ENCODE assay signal across 14 cellular contexts in the genomic region with DNA sequence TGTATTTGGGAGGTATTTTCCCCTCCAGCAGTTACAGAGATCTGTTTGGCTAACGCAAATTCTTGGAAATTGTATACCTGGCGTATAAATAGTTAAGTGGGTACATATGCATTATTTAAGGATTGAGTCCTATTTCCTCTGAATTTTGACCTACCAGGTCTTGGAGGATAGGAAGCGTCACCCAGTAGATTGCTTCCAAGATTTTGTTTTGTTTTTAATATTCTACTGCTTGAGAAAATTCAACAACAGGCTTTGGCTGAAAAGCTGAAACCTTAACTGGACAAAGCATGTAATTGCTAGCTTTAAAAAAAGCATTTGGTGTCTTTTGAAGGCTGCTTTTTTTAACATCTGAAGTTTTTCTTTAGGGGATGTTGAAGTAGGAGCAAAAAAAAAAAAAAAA.
DNase-seq lines count a peak whose midpoint lies in the region; ATAC-seq lines count a peak whose summit lies in the region.
"Had no signal": no experiment of that assay in that cellular context is flagged by ENCODE, and none has a peak within 500 bp of the region (broad histone marks: within the 10 kb centered on the region; RNA-seq: fewer than 3 reads in every experiment).

No MANE protein-coding gene starts in this region.

- no peak overlapping the region for H3K14ac ChIP-seq in mesenchymal stem cell (ENCODE audit: low read length in 2 of 2)

- H3K4me2 ChIP-seq in mesenchymal stem cell (ENCODE audit: low read length, poor library complexity, severe bottlenecking) = no peak overlapping the region
- H3K4me2 ChIP-seq: neural progenitor cell had no signal

- no peak overlapping the region for H2AK5ac ChIP-seq in mesenchymal stem cell (ENCODE audit: low read length, severe bottlenecking)

- H2BK5ac ChIP-seq in mesenchymal stem cell (ENCODE audit: low read depth, low read length, poor library complexity, severe bottlenecking) = no peak overlapping the region

- no peak overlapping the region for H4K8ac ChIP-seq in mesenchymal stem cell (ENCODE audit: low read length)

- H3K4ac ChIP-seq in mesenchymal stem cell (ENCODE audit: low read depth in 1 of 2, low read length in 2 of 2) = no peak overlapping the region

- DNase-seq in SJCRH30 (no peak), dedifferentiated amniotic fluid mesenchymal stem cell (ENCODE audit: extremely low spot score) (peak; percentile 63), mesenchymal stem cell (no peak), COR-L47 (lab: John Stamatoyannopoulos, UW) (no peak), SW 1271 (lab: John Stamatoyannopoulos, UW) (no peak)
- DNase-seq: activated CD4-positive, alpha-beta memory T cell treated with anti-CD3 and anti-CD28 coated beads, Interleukin-2, amount 10 ng/mL, durations not matched to agents 7 days and 5 days; C1 segment of cervical spinal cord; NCI-H1048; NCI-H2171; NK-92 treated with Interleukin-12 subunit alpha and Interleukin-12 subunit beta, amount 100 ng/mL, for 24 hours; SHP77 had no signal

- H4K91ac ChIP-seq in mesenchymal stem cell (ENCODE audit: low read length) = no peak overlapping the region

- no peak overlapping the region for H2BK15ac ChIP-seq in mesenchymal stem cell (ENCODE audit: low read depth, poor library complexity, severe bottlenecking)

- H3K36me3 ChIP-seq in SJCRH30 (no peaks in the 10 kb centered on the region), mesenchymal stem cell (ENCODE audit: control insufficient read depth in 1 of 2, insufficient read depth in 2 of 2, low read depth in 1 of 2, low read length in 2 of 2) (peaks cover 0 to 4% of the 10 kb centered on the region in 2 experiments), subcutaneous abdominal adipose tissue (ENCODE audit: control insufficient read depth in 5 of 5, insufficient read depth in 5 of 5, low read length in 5 of 5) (no peaks in the 10 kb centered on the region)
- H3K36me3 ChIP-seq: neural progenitor cell had no signal

- H2BK120ac ChIP-seq in mesenchymal stem cell (ENCODE audit: low read depth, low read length) = no peak overlapping the region

- no peak overlapping the region for H3K23ac ChIP-seq in mesenchymal stem cell (ENCODE audit: low read length in 2 of 2)

- H3K4me1 ChIP-seq in SJCRH30 (peaks cover 11% of the 10 kb centered on the region), mesenchymal stem cell (ENCODE audit: control insufficient read depth, insufficient read depth, low read depth, low read length) (peaks cover 13% of the 10 kb centered on the region), subcutaneous abdominal adipose tissue (ENCODE audit: control insufficient read depth in 5 of 5, insufficient read depth in 5 of 5, low read length in 5 of 5) (peaks cover 4 to 47% (median 22%) of the 10 kb centered on the region in 5 donors)

- ATAC-seq in GM21390 (IDR thresholded peaks at IDR 0.05; ENCODE audit: unreplicated experiment) = no peak

- H3K9me3 ChIP-seq in SJCRH30 (replicated peaks) (no peaks in the 10 kb centered on the region), mesenchymal stem cell (ENCODE audit: control insufficient read depth, low read length) (no peaks in the 10 kb centered on the region), subcutaneous abdominal adipose tissue (ENCODE audit: control insufficient read depth in 5 of 5, low read length in 5 of 5) (no peaks in the 10 kb centered on the region)

- H3K9ac ChIP-seq in mesenchymal stem cell (ENCODE audit: low read length) = peak overlapping the region; percentile 82
- H3K9ac ChIP-seq in subcutaneous abdominal adipose tissue (ENCODE audit: low read length in 5 of 5) = no peak overlapping the region
- H3K9ac ChIP-seq: neural progenitor cell had no signal

- H2AFZ ChIP-seq in mesenchymal stem cell (ENCODE audit: low read depth, low read length) = no peak overlapping the region
- H2AFZ ChIP-seq: neural progenitor cell had no signal

- no peak overlapping the region for H2BK12ac ChIP-seq in mesenchymal stem cell (ENCODE audit: low read length in 2 of 2)

- H3K27ac ChIP-seq in SJCRH30 (peak overlapping the region; percentile 75), mesenchymal stem cell (ENCODE audit: low read length, poor library complexity, severe bottlenecking) (peak overlapping the region; percentile 92), subcutaneous abdominal adipose tissue (ENCODE audit: low read depth, low read length) (peak overlapping the region; percentile 45)
- H3K27ac ChIP-seq: neural progenitor cell had no signal

- WGBS in mesenchymal stem cell = 88% methylated on average over 3 of the region's 3 CpGs

- H3K4me3 ChIP-seq in SJCRH30 (peak overlapping the region; percentile 41), mesenchymal stem cell (ENCODE audit: insufficient read depth in 1 of 2, low read depth in 1 of 2, low read length in 2 of 2) (peak overlapping the region in 1 of 2 experiments; percentile 4), subcutaneous abdominal adipose tissue (ENCODE audit: low read depth in 1 of 5, low read length in 5 of 5) (no peak overlapping the region)
- H3K4me3 ChIP-seq: neural progenitor cell had no signal

- no peaks in the 10 kb centered on the region for H3K27me3 ChIP-seq in SJCRH30
- H3K27me3 ChIP-seq in mesenchymal stem cell (ENCODE audit: control insufficient read depth in 1 of 2, insufficient read depth in 1 of 2, low read length in 2 of 2) = no peaks in the 10 kb centered on the region
- H3K27me3 ChIP-seq in subcutaneous abdominal adipose tissue (ENCODE audit: control insufficient read depth in 5 of 5, insufficient read depth in 4 of 5, low read length in 5 of 5) = no peaks in the 10 kb centered on the region
- H3K27me3 ChIP-seq: neural progenitor cell had no signal

- H3K18ac ChIP-seq in mesenchymal stem cell (ENCODE audit: low read depth in 1 of 2, low read length in 2 of 2) = no peak overlapping the region

- peaks cover 23% of the 10 kb centered on the region for H3K79me1 ChIP-seq in mesenchymal stem cell (replicated peaks; ENCODE audit: low read length, poor library complexity, severe bottlenecking)
